8 cellular contexts compared by ENCODE assay signal in the genomic region with DNA sequence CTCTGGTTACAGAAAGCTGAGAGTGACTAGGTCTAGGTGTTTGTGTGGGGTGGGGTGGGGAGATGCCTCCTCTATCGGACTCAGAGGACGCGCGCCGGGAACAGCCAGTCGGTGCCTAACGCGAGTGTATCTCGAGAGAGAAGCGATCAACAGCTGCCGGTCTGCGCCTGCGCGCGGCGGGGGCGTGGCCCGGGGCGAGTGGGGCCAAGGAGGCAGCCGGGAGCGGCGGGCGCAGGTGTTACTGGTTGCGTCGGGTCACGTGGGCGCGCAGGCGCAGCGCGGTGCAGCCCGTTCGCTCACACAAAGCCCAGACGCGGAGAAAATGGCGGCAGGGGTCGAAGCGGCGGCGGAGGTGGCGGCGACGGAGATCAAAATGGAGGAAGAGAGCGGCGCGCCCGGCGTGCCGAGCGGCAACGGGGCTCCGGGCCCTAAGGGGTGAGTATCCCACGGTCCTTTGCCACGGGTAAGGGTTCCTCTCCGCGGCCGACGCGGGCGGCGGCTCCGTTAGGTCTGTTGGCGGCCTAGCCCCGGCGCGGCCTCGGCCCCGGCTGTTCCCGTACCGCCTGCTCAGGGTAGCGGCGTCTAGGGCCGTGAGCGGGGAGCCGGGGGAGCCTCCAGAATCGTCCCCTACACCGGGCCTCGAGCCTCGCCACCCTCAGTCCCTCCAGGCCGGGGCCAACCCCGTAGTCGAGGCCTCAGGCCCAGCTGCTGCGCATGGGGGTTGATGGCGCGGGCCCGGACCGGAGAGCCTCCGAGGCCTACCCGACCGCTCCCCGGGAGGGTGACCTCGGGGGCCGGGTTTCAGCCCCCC. TPM values are rescaled to one million over a fixed set of nuclear protein-coding genes. Genes with fewer than 3 reads are reported as not detected.
A peak's percentile ranks its signal among the peaks of the same experiment; 100 is the strongest.
DNase-seq lines count a peak whose midpoint lies in the region; ATAC-seq and TF ChIP-seq lines count a peak whose summit lies in the region.

A gene with protein sequence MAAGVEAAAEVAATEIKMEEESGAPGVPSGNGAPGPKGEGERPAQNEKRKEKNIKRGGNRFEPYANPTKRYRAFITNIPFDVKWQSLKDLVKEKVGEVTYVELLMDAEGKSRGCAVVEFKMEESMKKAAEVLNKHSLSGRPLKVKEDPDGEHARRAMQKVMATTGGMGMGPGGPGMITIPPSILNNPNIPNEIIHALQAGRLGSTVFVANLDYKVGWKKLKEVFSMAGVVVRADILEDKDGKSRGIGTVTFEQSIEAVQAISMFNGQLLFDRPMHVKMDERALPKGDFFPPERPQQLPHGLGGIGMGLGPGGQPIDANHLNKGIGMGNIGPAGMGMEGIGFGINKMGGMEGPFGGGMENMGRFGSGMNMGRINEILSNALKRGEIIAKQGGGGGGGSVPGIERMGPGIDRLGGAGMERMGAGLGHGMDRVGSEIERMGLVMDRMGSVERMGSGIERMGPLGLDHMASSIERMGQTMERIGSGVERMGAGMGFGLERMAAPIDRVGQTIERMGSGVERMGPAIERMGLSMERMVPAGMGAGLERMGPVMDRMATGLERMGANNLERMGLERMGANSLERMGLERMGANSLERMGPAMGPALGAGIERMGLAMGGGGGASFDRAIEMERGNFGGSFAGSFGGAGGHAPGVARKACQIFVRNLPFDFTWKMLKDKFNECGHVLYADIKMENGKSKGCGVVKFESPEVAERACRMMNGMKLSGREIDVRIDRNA (plus strand): TSS at position 299 of the 811 bp plus-strand sequence. CDS start 24 bp downstream, at position 323.

- H3K9me3 ChIP-seq in aorta (ENCODE audit: control insufficient read depth, low read length): no peaks in the 10 kb centered on the region

- peak; percentile 95 for DNase-seq in NCI-H2029 (lab: John Stamatoyannopoulos, UW)
- DNase-seq in T-helper 22 cell (ENCODE audit: low read depth): peak; percentile 100
- peak; percentile 91 for DNase-seq in astrocyte of the cerebellum (ENCODE audit: low read depth)
- peak; percentile 98 for DNase-seq in hepatic stellate cell (ENCODE audit: low spot score)
- peak; percentile 100 for DNase-seq in aorta

- H3K4me1 ChIP-seq in rectal smooth muscle tissue (ENCODE audit: control insufficient read depth, insufficient read depth, low read length): peaks cover 18% of the 10 kb centered on the region
- peaks cover 0 to 3% of the 10 kb centered on the region in 2 donors for H3K4me1 ChIP-seq in aorta (ENCODE audit: control insufficient read depth in 1 of 2, insufficient read depth in 2 of 2, low read length in 2 of 2)

- intact Hi-C loops in aorta (cut with DNase I): loop anchor here in 1 of 2 donors (5.0 kb wide), 1 partner anchor 33 kb away; the partner anchor contains the start of gene MARCHF2

- H3K4me3 ChIP-seq in astrocyte of the cerebellum (ENCODE audit: low read depth, low read length) (peak within 1 kb of the TSS; percentile 92), rectal smooth muscle tissue (ENCODE audit: low read length) (peak within 1 kb of the TSS; percentile 96), aorta (ENCODE audit: low read length in 2 of 2) (peak within 1 kb of the TSS; percentile 65 to 95)

- WGBS in aorta, 2 donors: 1% methylated on average over 82 to 93 of the region's 93 CpGs

- H3K27me3 ChIP-seq in rectal smooth muscle tissue (ENCODE audit: control insufficient read depth, insufficient read depth, low read length) (no peaks in the 10 kb centered on the region), aorta (ENCODE audit: control insufficient read depth in 1 of 2, insufficient read depth in 2 of 2, low read length in 1 of 2) (no peaks in the 10 kb centered on the region)

- peak; percentile 94 for TF ChIP-seq POLR2A in GM18505 (IDR thresholded peaks at IDR 0.05; ENCODE audit: borderline replicate concordance, extremely low read depth, insufficient read depth, insufficient read length)

- H3K27ac ChIP-seq in rectal smooth muscle tissue (ENCODE audit: low read depth, low read length): peak within 1 kb of the TSS; percentile 98
- peak within 1 kb of the TSS; percentile 81 for H3K27ac ChIP-seq in aorta (ENCODE audit: low read depth in 1 of 2, low read length in 2 of 2)

- in situ Hi-C loops in astrocyte of the cerebellum (cut with HindIII; ENCODE audit: low sequenced_read_pairs): loop anchor here (5.0 kb wide), 1 partner anchor 73 kb away; no protein-coding TSS in a partner anchor

- H3K36me3 ChIP-seq in rectal smooth muscle tissue (ENCODE audit: control insufficient read depth, insufficient read depth, low read length): no peaks in the 10 kb centered on the region
- no peaks in the 10 kb centered on the region for H3K36me3 ChIP-seq in aorta (ENCODE audit: control insufficient read depth in 1 of 2, insufficient read depth in 2 of 2, low read length in 1 of 2)

- H3K9ac ChIP-seq in rectal smooth muscle tissue (ENCODE audit: low read length): peak within 1 kb of the TSS; percentile 99

- no peak for TF ChIP-seq CTCF in astrocyte of the cerebellum (IDR thresholded peaks at IDR 0.05; ENCODE audit: low read depth, low read length, missing control alignments)

- ATAC-seq in GM18505 (IDR thresholded peaks at IDR 0.05; ENCODE audit: unreplicated experiment): peak; percentile 93
- peak; percentile 84 for ATAC-seq in HG02973 (IDR thresholded peaks at IDR 0.05; ENCODE audit: unreplicated experiment)
- ATAC-seq in aorta (ENCODE audit: low FRiP score): peak; percentile 99

RNA-seq across cellular contexts. Expression of the gene that starts here (rescaled TPM):
- total RNA-seq in aorta: 100 to 1,000 TPM; 134 to 148 TPM
- polyA plus RNA-seq in aorta: 100 to 1,000 TPM; 106 to 112 TPM

Comparison
In these comparisons a context has a peak if more than half of its experiments do, and no peak if none do; other contexts are left out.
1. Peak in every context shown above with its lines: DNase-seq, ATAC-seq, H3K4me3 ChIP-seq and H3K27ac ChIP-seq.